In the genomic region with DNA sequence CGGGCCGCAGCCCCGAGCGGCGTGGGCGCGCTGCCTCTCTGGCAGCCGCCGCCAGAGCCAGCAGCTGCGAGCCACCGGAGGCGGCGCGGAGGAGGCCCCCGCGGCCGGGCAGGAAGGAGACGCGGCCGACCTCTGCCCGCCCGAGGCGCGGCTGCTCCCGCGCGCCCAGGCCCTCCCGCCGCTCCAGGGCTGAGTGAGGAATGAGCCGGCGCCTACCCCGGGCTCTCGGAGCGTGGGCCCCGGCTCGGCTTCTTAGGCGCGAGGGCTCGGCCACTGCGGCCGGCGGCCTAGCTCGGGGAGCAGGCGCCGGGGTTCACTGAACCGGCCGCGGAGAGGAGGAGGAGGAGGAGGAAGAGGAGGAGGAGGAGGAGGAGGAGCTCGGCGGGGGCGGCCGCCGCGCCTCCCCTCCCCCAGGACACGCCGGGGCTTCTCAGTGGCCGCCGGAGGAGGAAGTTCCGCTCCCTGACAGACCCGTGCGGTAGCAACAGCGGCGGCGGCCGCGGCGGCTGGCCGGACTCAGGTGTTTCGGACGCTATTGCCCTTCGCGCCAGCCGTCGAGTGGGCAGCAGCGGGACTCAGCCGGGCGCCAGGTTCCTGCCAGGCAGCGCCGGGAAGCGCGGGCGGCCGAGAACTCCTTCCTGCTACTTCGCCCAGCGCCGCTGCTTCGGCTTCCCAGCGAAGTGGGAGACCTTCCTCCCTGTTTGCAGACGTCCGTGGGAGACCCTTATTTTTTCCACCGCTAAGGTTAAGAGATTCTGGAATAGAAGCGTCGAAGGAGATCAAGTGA, we compare ENCODE assay signal across 8 cellular contexts.
A peak's percentile ranks its signal among the peaks of the same experiment; 100 is the strongest.
DNase-seq lines count a peak whose midpoint lies in the region; TF ChIP-seq lines count a peak whose summit lies in the region.

MAN1A2 (plus strand) TSS at position 468 of the 787 bp plus-strand sequence. CDS start 735 bp downstream, outside the sequence.

- in situ Hi-C loops in astrocyte of the cerebellum (cut with HindIII; ENCODE audit: low sequenced_read_pairs) = no loop called here

- H3K9me3 ChIP-seq in HEK293 (ENCODE audit: control insufficient read depth, insufficient read depth, low read depth, low read length) = no peaks in the 10 kb centered on the region

- 0 out of 2 replicates have a peak, but pooled peaks cover 3% of the 10 kb centered on the region for H3K4me1 ChIP-seq in HEK293 (ENCODE audit: control insufficient read depth, insufficient read depth, low read length)

- DNase-seq in MV-4-11 (lab: John Stamatoyannopoulos, UW) (peak; percentile 77), T-helper 22 cell (ENCODE audit: low read depth) (peak; percentile 56), astrocyte of the cerebellum (ENCODE audit: low read depth) (peak; percentile 32), hepatic stellate cell (ENCODE audit: low spot score) (peak; percentile 51), retina (peak; percentile 92), epidermal melanocyte (ENCODE audit: insufficient read length, low spot score) (no peak)

- CTCF ChIA-PET in HEK293 (lab: Yijun Ruan, JAX) = interaction anchor here (0.7 to 0.8 kb wide), 2 partner anchors 161 to 204 kb away, joined by 3 to 4 read pairs; no protein-coding TSS in a partner anchor

- POLR2A ChIA-PET in HEK293 (lab: Yijun Ruan, JAX) = interaction anchor here (0.8 to 1.8 kb wide), 4 partner anchors 9 to 77 kb away, joined by 3 to 9 read pairs (median 6); no protein-coding TSS in a partner anchor

- peak within 1 kb of the TSS; percentile 77 for H3K4me3 ChIP-seq in GM12875 (ENCODE audit: low read depth, low read length)
- H3K4me3 ChIP-seq in HEK293 (ENCODE audit: low read depth, low read length) = peak within 1 kb of the TSS; percentile 88
- H3K4me3 ChIP-seq in astrocyte of the cerebellum (ENCODE audit: low read depth, low read length) = peak within 1 kb of the TSS; percentile 84

- peak within 1 kb of the TSS; percentile 94 for H3K27ac ChIP-seq in HEK293 (ENCODE audit: extremely low read depth, low read depth, low read length)

- TF ChIP-seq CTCF in GM12875 (IDR thresholded peaks at IDR 0.05; ENCODE audit: borderline replicate concordance, insufficient read depth, low read depth, low read length) = no peak
- no peak for TF ChIP-seq CTCF in HEK293 (tag by site-specific recombination; IDR thresholded peaks at IDR 0.05)
- no peak for TF ChIP-seq CTCF in astrocyte of the cerebellum (IDR thresholded peaks at IDR 0.05; ENCODE audit: low read depth, low read length, missing control alignments)

- no peaks in the 10 kb centered on the region for H3K36me3 ChIP-seq in HEK293 (ENCODE audit: control insufficient read depth in 2 of 2, insufficient read depth in 1 of 2, low read length in 2 of 2)

TF ChIP-seq in HEK293, 187 proteins besides CTCF, POLR2A, EP300 and RAD21 (continues in another document):
- TF ChIP-seq, protein P1, sequence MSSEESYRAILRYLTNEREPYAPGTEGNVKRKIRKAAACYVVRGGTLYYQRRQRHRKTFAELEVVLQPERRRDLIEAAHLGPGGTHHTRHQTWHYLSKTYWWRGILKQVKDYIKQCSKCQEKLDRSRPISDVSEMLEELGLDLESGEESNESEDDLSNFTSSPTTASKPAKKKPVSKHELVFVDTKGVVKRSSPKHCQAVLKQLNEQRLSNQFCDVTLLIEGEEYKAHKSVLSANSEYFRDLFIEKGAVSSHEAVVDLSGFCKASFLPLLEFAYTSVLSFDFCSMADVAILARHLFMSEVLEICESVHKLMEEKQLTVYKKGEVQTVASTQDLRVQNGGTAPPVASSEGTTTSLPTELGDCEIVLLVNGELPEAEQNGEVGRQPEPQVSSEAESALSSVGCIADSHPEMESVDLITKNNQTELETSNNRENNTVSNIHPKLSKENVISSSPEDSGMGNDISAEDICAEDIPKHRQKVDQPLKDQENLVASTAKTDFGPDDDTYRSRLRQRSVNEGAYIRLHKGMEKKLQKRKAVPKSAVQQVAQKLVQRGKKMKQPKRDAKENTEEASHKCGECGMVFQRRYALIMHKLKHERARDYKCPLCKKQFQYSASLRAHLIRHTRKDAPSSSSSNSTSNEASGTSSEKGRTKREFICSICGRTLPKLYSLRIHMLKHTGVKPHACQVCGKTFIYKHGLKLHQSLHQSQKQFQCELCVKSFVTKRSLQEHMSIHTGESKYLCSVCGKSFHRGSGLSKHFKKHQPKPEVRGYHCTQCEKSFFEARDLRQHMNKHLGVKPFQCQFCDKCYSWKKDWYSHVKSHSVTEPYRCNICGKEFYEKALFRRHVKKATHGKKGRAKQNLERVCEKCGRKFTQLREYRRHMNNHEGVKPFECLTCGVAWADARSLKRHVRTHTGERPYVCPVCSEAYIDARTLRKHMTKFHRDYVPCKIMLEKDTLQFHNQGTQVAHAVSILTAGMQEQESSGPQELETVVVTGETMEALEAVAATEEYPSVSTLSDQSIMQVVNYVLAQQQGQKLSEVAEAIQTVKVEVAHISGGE (tag by site-specific recombination; conservative IDR thresholded peaks at IDR 0.05; ENCODE audit: low read depth) = peak; percentile 93
- TF ChIP-seq ZNF132 (tag by site-specific recombination; IDR thresholded peaks at IDR 0.05; ENCODE audit: borderline replicate concordance) (no peak), ZNF426 (tag by site-specific recombination; IDR thresholded peaks at IDR 0.05) (no peak), ZNF341 (tag by site-specific recombination; IDR thresholded peaks at IDR 0.05; ENCODE audit: low read depth) (peak; percentile 81), ZNF274 (IDR thresholded peaks at IDR 0.05; ENCODE audit: low read length) (no peak), ZNF274 (tag by site-specific recombination; IDR thresholded peaks at IDR 0.05; ENCODE audit: borderline replicate concordance) (no peak), ZNF24 (tag by site-specific recombination; IDR thresholded peaks at IDR 0.05) (peak; percentile 60; the same call in 1 of the 2 replicates), ZNF239 (tag by site-specific recombination; IDR thresholded peaks at IDR 0.05) (no peak), KLF16 (tag by site-specific recombination; IDR thresholded peaks at IDR 0.05) (peak; percentile 60; the same call in 1 of the 2 replicates), ZNF37A (tag by site-specific recombination; IDR thresholded peaks at IDR 0.05) (no peak), ZNF10 (tag by site-specific recombination; IDR thresholded peaks at IDR 0.05) (peak; percentile 43; the same call in 1 of the 2 replicates), SP3 (tag by site-specific recombination; IDR thresholded peaks at IDR 0.05) (peak; percentile 80), ZNF561 (tag by site-specific recombination; IDR thresholded peaks at IDR 0.05; ENCODE audit: borderline replicate concordance) (peak; percentile 29; the same call in 1 of the 2 replicates), ZNF544 (tag by site-specific recombination; IDR thresholded peaks at IDR 0.05) (no peak), ZNF549 (tag by site-specific recombination; IDR thresholded peaks at IDR 0.05) (0 out of 2 replicates have a peak, but pooled peaks have one; percentile 29), ZNF677 (tag by site-specific recombination; IDR thresholded peaks at IDR 0.05) (peak; percentile 10; the same call in 1 of the 2 replicates), BCL11B (tag by site-specific recombination; IDR thresholded peaks at IDR 0.05; ENCODE audit: low read depth) (no peak; the same call in 1 of the 2 replicates), ZNF214 (tag by site-specific recombination; IDR thresholded peaks at IDR 0.05; ENCODE audit: borderline replicate concordance) (no peak), ZBTB48 (tag by site-specific recombination; IDR thresholded peaks at IDR 0.05) (peak; percentile 18; the same call in 1 of the 2 replicates), ZSCAN16 (tag by site-specific recombination; IDR thresholded peaks at IDR 0.05) (no peak), ZBTB8A (tag by site-specific recombination; IDR thresholded peaks at IDR 0.05) (peak; percentile 70), ZNF777 (tag by site-specific recombination; IDR thresholded peaks at IDR 0.05; ENCODE audit: borderline replicate concordance) (peak; percentile 73; the same call in 1 of the 2 replicates), SP2 (tag by site-specific recombination; IDR thresholded peaks at IDR 0.05) (peak; percentile 77), PATZ1 (tag by site-specific recombination; IDR thresholded peaks at IDR 0.05) (peak; percentile 91), ZNF843 (tag by site-specific recombination; IDR thresholded peaks at IDR 0.05) (0 out of 2 replicates have a peak, but pooled peaks have one; percentile 18), ZNF514 (tag by site-specific recombination; IDR thresholded peaks at IDR 0.05) (no peak), ZFP69B (tag by site-specific recombination; IDR thresholded peaks at IDR 0.05) (peak; percentile 50)
- TF ChIP-seq, protein P2, sequence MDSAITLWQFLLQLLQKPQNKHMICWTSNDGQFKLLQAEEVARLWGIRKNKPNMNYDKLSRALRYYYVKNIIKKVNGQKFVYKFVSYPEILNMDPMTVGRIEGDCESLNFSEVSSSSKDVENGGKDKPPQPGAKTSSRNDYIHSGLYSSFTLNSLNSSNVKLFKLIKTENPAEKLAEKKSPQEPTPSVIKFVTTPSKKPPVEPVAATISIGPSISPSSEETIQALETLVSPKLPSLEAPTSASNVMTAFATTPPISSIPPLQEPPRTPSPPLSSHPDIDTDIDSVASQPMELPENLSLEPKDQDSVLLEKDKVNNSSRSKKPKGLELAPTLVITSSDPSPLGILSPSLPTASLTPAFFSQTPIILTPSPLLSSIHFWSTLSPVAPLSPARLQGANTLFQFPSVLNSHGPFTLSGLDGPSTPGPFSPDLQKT (IDR thresholded peaks at IDR 0.05; ENCODE audit: borderline replicate concordance, low read depth, low read length) = no peak
